Comparison of ENCODE assay signal across 18 cellular contexts in the genomic region with DNA sequence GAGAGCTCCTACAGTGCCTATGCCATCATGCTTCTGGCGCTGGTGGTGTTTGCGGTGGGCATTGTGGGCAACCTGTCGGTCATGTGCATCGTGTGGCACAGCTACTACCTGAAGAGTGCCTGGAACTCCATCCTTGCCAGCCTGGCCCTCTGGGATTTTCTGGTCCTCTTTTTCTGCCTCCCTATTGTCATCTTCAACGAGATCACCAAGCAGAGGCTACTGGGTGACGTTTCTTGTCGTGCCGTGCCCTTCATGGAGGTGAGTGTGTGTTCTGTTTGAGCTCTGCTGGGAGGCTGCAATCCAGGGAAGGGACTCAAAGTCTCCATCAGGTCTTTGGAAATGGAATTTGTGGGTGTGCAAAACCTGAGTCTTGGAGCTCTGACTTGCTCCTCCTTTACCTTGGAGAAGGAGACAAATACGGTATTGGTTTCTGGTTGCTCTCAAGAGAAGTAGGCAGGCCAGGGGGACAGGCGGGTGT. TPM values are rescaled to one million over a fixed set of nuclear protein-coding genes. Genes with fewer than 3 reads are reported as not detected.
"Had no signal": no experiment of that assay in that cellular context is flagged by ENCODE, and none has a peak within 500 bp of the region (broad histone marks: within the 10 kb centered on the region; RNA-seq: fewer than 3 reads in every experiment).

No MANE protein-coding gene starts in this region.

- H3K4me1 ChIP-seq: right atrium auricular region, upper lobe of right lung had no signal

- H3K27ac Mint-ChIP-seq: dendritic cell treated with granulocyte-macrophage colony-stimulating factor and Interleukin-4, amounts not matched to agents 40 ng/mL and 50 ng/mL, for 4 days; nephron; stimulated activated naive B cell treated with anti-CD40 and anti-IgM and Interleukin-4, amounts not matched to agents 10 μg/mL and 1 μg/mL and 100 μg/mL, for 72 hours had no signal

- H3K36me3 Mint-ChIP-seq: naive B cell had no signal

- H3K4me1 Mint-ChIP-seq: central memory CD8-positive, alpha-beta T cell; naive B cell; nephron; stimulated activated naive B cell treated with anti-CD40 and anti-IgM and Interleukin-4, amounts not matched to agents 10 μg/mL and 1 μg/mL and 100 μg/mL, for 72 hours; stimulated activated naive CD8-positive, alpha-beta T cell treated with anti-CD3 and anti-CD28 coated beads, Interleukin-15, amount 100 ng/mL, for 72 hours had no signal

- ATAC-seq: stimulated activated naive B cell treated with anti-CD40 and anti-IgM and Interleukin-4, amounts not matched to agents 10 μg/mL and 1 μg/mL and 100 μg/mL, for 72 hours; stimulated activated naive CD8-positive, alpha-beta T cell treated with anti-CD3 and anti-CD28 coated beads, Interleukin-15, amount 100 ng/mL, for 72 hours had no signal

- H3K4me3 Mint-ChIP-seq: central memory CD8-positive, alpha-beta T cell; dendritic cell treated with granulocyte-macrophage colony-stimulating factor and Interleukin-4, amounts not matched to agents 40 ng/mL and 50 ng/mL, for 4 days; naive B cell; nephron; stimulated activated naive B cell treated with anti-CD40 and anti-IgM and Interleukin-4, amounts not matched to agents 10 μg/mL and 1 μg/mL and 100 μg/mL, for 72 hours; stimulated activated naive CD8-positive, alpha-beta T cell treated with anti-CD3 and anti-CD28 coated beads, Interleukin-15, amount 100 ng/mL, for 72 hours had no signal

- H3K4me3 ChIP-seq: heart left ventricle, left ventricle myocardium inferior, lung, right atrium auricular region, sigmoid colon, skin epidermis, tibial artery, upper lobe of right lung, vagina had no signal

- H3K27me3 ChIP-seq: right atrium auricular region, sigmoid colon, upper lobe of right lung, vagina had no signal

- H3K9me3 Mint-ChIP-seq: central memory CD8-positive, alpha-beta T cell; dendritic cell treated with granulocyte-macrophage colony-stimulating factor and Interleukin-4, amounts not matched to agents 40 ng/mL and 50 ng/mL, for 4 days; naive B cell; nephron; stimulated activated naive B cell treated with anti-CD40 and anti-IgM and Interleukin-4, amounts not matched to agents 10 μg/mL and 1 μg/mL and 100 μg/mL, for 72 hours; stimulated activated naive CD8-positive, alpha-beta T cell treated with anti-CD3 and anti-CD28 coated beads, Interleukin-15, amount 100 ng/mL, for 72 hours had no signal

- H3K27ac ChIP-seq: heart left ventricle, left ventricle myocardium inferior, right atrium auricular region, skin epidermis, tibial artery, upper lobe of right lung, vagina had no signal

- DNase-seq: left ventricle myocardium inferior; naive B cell; sigmoid colon; stimulated activated CD4-positive, alpha-beta T cell treated with anti-CD3 and anti-CD28 coated beads, Interleukin-2, amount 100 ng/mL, for 24 hours; stimulated activated CD4-positive, alpha-beta T cell treated with anti-CD3 and anti-CD28 coated beads, Interleukin-4, amount 100 ng/mL, for 4 hours; stimulated activated naive B cell treated with anti-CD40 and anti-IgM and Interleukin-4, amounts not matched to agents 10 μg/mL and 1 μg/mL and 100 μg/mL, for 72 hours; stimulated activated naive CD8-positive, alpha-beta T cell treated with anti-CD3 and anti-CD28 coated beads, Interleukin-15, amount 100 ng/mL, for 72 hours had no signal

- H3K36me3 ChIP-seq: heart left ventricle, left ventricle myocardium inferior, right atrium auricular region, sigmoid colon, tibial artery, upper lobe of right lung, vagina had no signal

RNA-seq across cellular contexts. Expression of a gene that starts 0.7 kb away (rescaled TPM):
- total RNA-seq: pulmonary artery endothelial cell had no signal
